19 cellular contexts compared by ENCODE assay signal in the genomic region with DNA sequence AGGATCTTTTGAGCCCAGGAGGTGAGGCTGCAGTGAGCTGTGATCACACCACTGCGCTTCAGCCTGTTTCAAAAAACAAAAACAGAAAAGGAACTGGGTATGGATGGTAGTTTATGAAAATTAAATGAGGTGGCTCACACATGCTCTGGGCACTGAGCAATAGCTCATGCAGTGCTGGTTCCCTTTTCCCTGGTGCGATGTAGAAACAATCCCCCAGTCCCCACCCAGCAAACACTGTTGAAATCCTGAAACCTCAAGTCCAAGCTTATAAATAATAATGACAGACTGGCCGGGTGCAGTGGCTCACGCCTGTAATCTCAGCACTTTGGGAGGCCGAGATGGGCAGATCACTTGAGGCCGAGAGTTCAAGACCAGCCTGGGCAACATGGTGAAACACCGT. TPM values are rescaled to one million over a fixed set of nuclear protein-coding genes. Genes with fewer than 3 reads are reported as not detected.
DNase-seq lines count a peak whose midpoint lies in the region; ATAC-seq, FAIRE-seq and TF ChIP-seq lines count a peak whose summit lies in the region.
"Had no signal": no experiment of that assay in that cellular context is flagged by ENCODE, and none has a peak within 500 bp of the region (broad histone marks: within the 10 kb centered on the region; RNA-seq: fewer than 3 reads in every experiment).

No MANE protein-coding gene starts in this region.

- TF ChIP-seq EP300 in HepG2 (IDR thresholded peaks at IDR 0.05; ENCODE audit: low read depth in 2 of 2, low read length in 2 of 2) (no peak), HepG2 (CRISPR knock-in tag; IDR thresholded peaks at IDR 0.05; ENCODE audit: borderline replicate concordance) (no peak)

- H2AFZ ChIP-seq in HepG2 (ENCODE audit: low read length) = no peak overlapping the region

- no peak for DNase-seq in right lobe of liver
- DNase-seq in HepG2 (ENCODE audit: low spot score) = no peak
- peak; percentile 97 for DNase-seq in NOMO-1 treated with dmso at 0.1 percent for 144 hours (lab: John Stamatoyannopoulos, UW; ENCODE audit: unreplicated experiment)
- DNase-seq in upper lobe of right lung = no peak
- no peak for DNase-seq in kidney glomerular epithelial cell (lab: John Stamatoyannopoulos, UW)
- no peak for DNase-seq in activated naive CD4-positive, alpha-beta T cell treated with anti-CD3 and anti-CD28 coated beads, Interleukin-2, amount 50 U/mL, for 16 hours
- DNase-seq: 8988T; Calu3; CD4-positive, alpha-beta T cell; DMS79 treated with DMSO at 0.1 percent for 48 hours; NCI-H1048; NCI-H1694; NCI-H345; NCI-H526 treated with DMSO at 0.1 percent for 48 hours; SHP77 treated with DMSO at 0.1 percent for 48 hours had no signal

- H3K4me2 ChIP-seq in HepG2 (ENCODE audit: low read depth, low read length) = no peak overlapping the region

- no peak overlapping the region for H3K4me3 Mint-ChIP-seq in dendritic cell treated with granulocyte-macrophage colony-stimulating factor and Interleukin-4, amounts not matched to agents 40 ng/mL and 50 ng/mL, for 4 days
- H3K4me3 Mint-ChIP-seq: CD4-positive, alpha-beta T cell had no signal

- intact Hi-C loops in right lobe of liver (cut with DNase I) = no loop called here
- intact Hi-C loops in HepG2 (cut with micrococcal nuclease; ENCODE audit: unreplicated experiment) = no loop called here
- intact Hi-C loops in dendritic cell treated with granulocyte-macrophage colony-stimulating factor and Interleukin-4, amounts not matched to agents 40 ng/mL and 50 ng/mL, for 4 days (cut with micrococcal nuclease) = loop anchor here (5.0 kb wide), 1 partner anchor 54 kb away; the partner anchor contains the start of gene SMAD2
- intact Hi-C loops in upper lobe of right lung (cut with DNase I) = no loop called here

- no TSS peak for BruUV-seq in HepG2 (replicated peaks; lab: Mats Ljungman, UMichigan)

- TF ChIP-seq POLR2A in right lobe of liver (IDR thresholded peaks at IDR 0.05) = no peak
- no peak for TF ChIP-seq POLR2A in HepG2 (IDR thresholded peaks at IDR 0.05; ENCODE audit: insufficient read depth in 1 of 2, low read depth in 2 of 2, low read length in 2 of 2)

- in situ Hi-C loops in HepG2 (cut with HindIII; ENCODE audit: extremely low pct_ligation_motif_present, low pct_unique_long_range_greater_than_20kb) = no loop called here

- H3K79me2 ChIP-seq in HepG2 (ENCODE audit: insufficient read depth, low read length) = no peaks in the 10 kb centered on the region

- H4K20me1 ChIP-seq in HepG2 (ENCODE audit: insufficient read depth, low read length) = no peaks in the 10 kb centered on the region

- FAIRE-seq in HepG2 (lab: Jason Lieb, UNC) = no peak
- FAIRE-seq: G401.6, RCC 7860 had no signal

- H3K4me1 Mint-ChIP-seq in dendritic cell treated with granulocyte-macrophage colony-stimulating factor and Interleukin-4, amounts not matched to agents 40 ng/mL and 50 ng/mL, for 4 days (ENCODE audit: low read depth) = peaks cover 44% of the 10 kb centered on the region

- no peak for TF ChIP-seq RAD21 in HepG2 (CRISPR knock-in tag; IDR thresholded peaks at IDR 0.05)

- 53% methylated on average over 3 of the region's 7 CpGs for WGBS in right lobe of liver (ENCODE audit: insufficient coverage, low coverage, low lambda C conversion rate, missing lambda C conversion rate)
- WGBS in HepG2 (ENCODE audit: low lambda C conversion rate) = 38% methylated on average over 7 of the region's 7 CpGs

- POLR2A ChIA-PET in HepG2 (lab: Yijun Ruan, JAX) = no interaction called here

- H3K4me3 ChIP-seq in right lobe of liver (no peak overlapping the region), HepG2 (replicated peaks in 1 of 3; ENCODE audit: insufficient read depth in 1 of 3, low read depth in 2 of 3, low read length in 3 of 3) (no peak overlapping the region), upper lobe of right lung (no peak overlapping the region)

- no peaks in the 10 kb centered on the region for H3K9me3 Mint-ChIP-seq in dendritic cell treated with granulocyte-macrophage colony-stimulating factor and Interleukin-4, amounts not matched to agents 40 ng/mL and 50 ng/mL, for 4 days
- H3K9me3 Mint-ChIP-seq: CD4-positive, alpha-beta T cell had no signal

- H3K27me3 Mint-ChIP-seq in dendritic cell treated with granulocyte-macrophage colony-stimulating factor and Interleukin-4, amounts not matched to agents 40 ng/mL and 50 ng/mL, for 4 days = no peaks in the 10 kb centered on the region
- H3K27me3 Mint-ChIP-seq: CD4-positive, alpha-beta T cell had no signal

- no peaks in the 10 kb centered on the region for H3K4me1 ChIP-seq in right lobe of liver
- no peaks in the 10 kb centered on the region for H3K4me1 ChIP-seq in HepG2 (ENCODE audit: insufficient read depth, low read length)
- no peaks in the 10 kb centered on the region for H3K4me1 ChIP-seq in upper lobe of right lung

- no peak overlapping the region for H3K27ac ChIP-seq in right lobe of liver
- H3K27ac ChIP-seq in HepG2 (ENCODE audit: extremely low read length, insufficient read depth, low read length) = no peak overlapping the region
- no peak overlapping the region for H3K27ac ChIP-seq in upper lobe of right lung

- H3K27me3 ChIP-seq in right lobe of liver (no peaks in the 10 kb centered on the region), HepG2 (ENCODE audit: control insufficient read depth in 1 of 2, insufficient read depth in 2 of 2, low read length in 2 of 2) (peaks cover 0 to 5% of the 10 kb centered on the region in 2 experiments; a peak in 2 of 5 replicates), upper lobe of right lung (no peaks in the 10 kb centered on the region)

- ATAC-seq in right lobe of liver (peak; percentile 40 to 66 (median 54)), HepG2 (no peak), upper lobe of right lung (peak; percentile 91), GM21619 (IDR thresholded peaks at IDR 0.05; ENCODE audit: unreplicated experiment) (no peak)

- TF ChIP-seq CTCF in right lobe of liver (IDR thresholded peaks at IDR 0.05) (no peak), HepG2 (CRISPR knock-in tag; IDR thresholded peaks at IDR 0.05) (no peak), upper lobe of right lung (IDR thresholded peaks at IDR 0.05) (no peak)

- H3K36me3 ChIP-seq in right lobe of liver (no peaks in the 10 kb centered on the region), HepG2 (replicated peaks in 1 of 2; ENCODE audit: control insufficient read depth in 1 of 2, insufficient read depth in 2 of 2, low read length in 2 of 2) (no peaks in the 10 kb centered on the region), upper lobe of right lung (no peaks in the 10 kb centered on the region)

- no peak overlapping the region for H3K9ac ChIP-seq in HepG2 (ENCODE audit: insufficient read depth, low read depth, low read length)

- H3K36me3 Mint-ChIP-seq in dendritic cell treated with granulocyte-macrophage colony-stimulating factor and Interleukin-4, amounts not matched to agents 40 ng/mL and 50 ng/mL, for 4 days (ENCODE audit: low read depth) = no peaks in the 10 kb centered on the region

- H3K9me3 ChIP-seq in right lobe of liver (no peaks in the 10 kb centered on the region), HepG2 (ENCODE audit: low read length) (no peaks in the 10 kb centered on the region), upper lobe of right lung (no peaks in the 10 kb centered on the region)

- H3K27ac Mint-ChIP-seq in dendritic cell treated with granulocyte-macrophage colony-stimulating factor and Interleukin-4, amounts not matched to agents 40 ng/mL and 50 ng/mL, for 4 days = peak overlapping the region; percentile 83
- H3K27ac Mint-ChIP-seq: CD4-positive, alpha-beta T cell had no signal

- CTCF ChIA-PET in HepG2 (lab: Yijun Ruan, JAX; ENCODE audit: low intra/inter-chr PET ratio, low total read pairs) = no interaction called here

TF ChIP-seq in HepG2, 621 proteins besides CTCF, POLR2A, EP300 and RAD21 (continues in another document):
- no peak for TF ChIP-seq SP5 (CRISPR knock-in tag; IDR thresholded peaks at IDR 0.05; ENCODE audit: borderline replicate concordance, low read depth)

RNA-seq across cellular contexts. Expression of gene SMAD2, which starts 55.4 kb away (rescaled TPM):
- 10 to 100 TPM; 31.2 to 46.1 (median 36.0) TPM for total RNA-seq in right lobe of liver
- total RNA-seq in HepG2 (2016; rRNA removed; fragmentation: Illumina TruSeq; extraction: Trizol) = 96.2 and 132 TPM in 2 replicates
- total RNA-seq in HepG2 (2016; cell fraction: cytosol; rRNA removed; fragmentation: Illumina TruSeq; extraction: Trizol; ENCODE audit: low read depth) = 162 and 182 TPM in 2 replicates
- 95.6 and 122 TPM in 2 replicates for total RNA-seq in HepG2 (2016; cell fraction: insoluble cytoplasmic fraction; rRNA removed; fragmentation: Illumina TruSeq; extraction: Trizol)
- total RNA-seq in HepG2 (2016; cell fraction: membrane; rRNA removed; fragmentation: Illumina TruSeq; extraction: Trizol) = 148 and 164 TPM in 2 replicates
- 74.9 and 75.8 TPM in 2 replicates for total RNA-seq in HepG2 (2016; cell fraction: nucleus; rRNA removed; fragmentation: Illumina TruSeq; extraction: Trizol)
- polyA plus RNA-seq in HepG2 (2011; rRNA removed) = 34.0 and 40.2 TPM in 2 replicates
- polyA plus RNA-seq in HepG2 (2011; cell fraction: cytosol; rRNA removed) = 22.8 and 32.4 TPM in 2 replicates
- 16.3 and 21.0 TPM in 2 replicates for polyA plus RNA-seq in HepG2 (2011; cell fraction: nucleus; rRNA removed)
- 48.7 and 54.8 TPM in 2 replicates for polyA plus RNA-seq in HepG2 (2012)
- 61.1 and 63.8 TPM in 2 replicates for polyA plus RNA-seq in HepG2 (2016; cell fraction: cytosol; fragmentation: Illumina TruSeq; extraction: Trizol; ENCODE audit: low read depth)
- polyA plus RNA-seq in HepG2 (2016; cell fraction: insoluble cytoplasmic fraction; fragmentation: Illumina TruSeq; extraction: Trizol; ENCODE audit: low read depth) = 69.3 and 70.0 TPM in 2 replicates
- polyA plus RNA-seq in HepG2 (2016; cell fraction: membrane; fragmentation: Illumina TruSeq; extraction: Trizol; ENCODE audit: low read depth) = 82.3 and 86.6 TPM in 2 replicates
- 36.9 and 38.6 TPM in 2 replicates for polyA plus RNA-seq in HepG2 (2016; cell fraction: nucleus; fragmentation: Illumina TruSeq; extraction: Trizol; ENCODE audit: insufficient read depth, low read depth)
- 48.2 and 195 TPM in 2 replicates for polyA minus RNA-seq in HepG2 (2011; rRNA and poly(A)+ RNA removed; ENCODE audit: low replicate concordance)
- 51.8 and 65.1 TPM in 2 replicates for polyA minus RNA-seq in HepG2 (2011; cell fraction: cytosol; rRNA and poly(A)+ RNA removed)
- polyA minus RNA-seq in HepG2 (2011; cell fraction: nucleus; rRNA and poly(A)+ RNA removed) = 86.8 and 96.2 TPM in 2 replicates
- total RNA-seq in upper lobe of right lung = 160 TPM

Comparison
In these comparisons a context has a peak if more than half of its experiments do, and no peak if none do; other contexts are left out.
1. ATAC-seq: peak in right lobe of liver (4 of 4) and upper lobe of right lung (single experiment); none in HepG2 (single experiment) and GM21619 (single experiment).